In the genomic region with DNA sequence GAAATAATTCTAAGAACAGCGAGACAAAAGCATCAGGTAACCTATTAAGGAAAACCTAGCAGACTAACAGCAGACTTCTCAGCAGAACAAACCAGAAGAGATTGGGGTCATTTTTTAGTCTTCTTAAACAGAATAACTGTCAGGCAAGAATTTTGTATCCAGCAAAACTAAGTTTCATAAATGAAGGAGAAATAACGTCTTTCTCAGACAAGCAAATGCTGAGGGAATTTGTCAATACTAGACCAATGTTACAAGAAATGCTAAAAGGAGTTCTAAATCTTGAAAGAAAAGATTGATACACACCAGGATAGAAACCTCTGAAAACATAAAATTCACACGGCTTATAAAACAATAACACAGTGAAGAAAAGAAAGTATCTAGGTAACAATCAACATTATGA, we compare ENCODE assay signal across 8 cellular contexts.
"Had no signal": no experiment of that assay in that cellular context is flagged by ENCODE, and none has a peak within 500 bp of the region (broad histone marks: within the 10 kb centered on the region; RNA-seq: fewer than 3 reads in every experiment).

No MANE protein-coding gene starts in this region.

- FAIRE-seq: G401.6, GM12878, GM12891, GM12892, GM18507, GM19239 had no signal

- H3K4me3 ChIP-seq: GM12878 had no signal

- ATAC-seq: GM12878 had no signal

- DNase-seq: GDM1, GF-D8 had no signal
